Comparison of ENCODE assay signal across 13 cellular contexts in genomic region chr14:99566009-99566389, GRCh38. TPM values are rescaled to one million over a fixed set of nuclear protein-coding genes. Genes with fewer than 3 reads are reported as not detected.
DNase-seq lines count a peak whose midpoint lies in the region; ATAC-seq and TF ChIP-seq lines count a peak whose summit lies in the region.
"Had no signal": no experiment of that assay in that cellular context is flagged by ENCODE, and none has a peak within 500 bp of the region (broad histone marks: within the 10 kb centered on the region; RNA-seq: fewer than 3 reads in every experiment).

No MANE protein-coding gene starts in this region.

- ATAC-seq in RWPE2 (ENCODE audit: low read depth) (peak; percentile 50), foreskin keratinocyte (peak; percentile 39), GM21381 (IDR thresholded peaks at IDR 0.05; ENCODE audit: unreplicated experiment) (no peak), GM21529 (IDR thresholded peaks at IDR 0.05; ENCODE audit: unreplicated experiment) (no peak), GM19035 (IDR thresholded peaks at IDR 0.05; ENCODE audit: unreplicated experiment) (no peak)

- no peak for TF ChIP-seq POLR2A in thyroid gland (IDR thresholded peaks at IDR 0.05)

- H3K27ac Mint-ChIP-seq in activated CD4-positive, alpha-beta memory T cell treated with anti-CD3 and anti-CD28 coated beads for 36 hours, result no peak overlapping the region
- no peak overlapping the region for H3K27ac Mint-ChIP-seq in activated CD4-positive, alpha-beta memory T cell treated with anti-CD3 and anti-CD28 coated beads, Interleukin-2, amount 10 ng/mL, durations not matched to agents 7 days and 5 days
- H3K27ac Mint-ChIP-seq: activated T-helper 2 cell treated with anti-CD3 and anti-CD28 coated beads, Interferon-gamma antibody, Interleukin-2, Interleukin-4, amounts not matched to agents 10 μg/mL and 5 μg/mL and 100 μg/mL, durations not matched to agents 14 hours and 24 hours and 36 hours had no signal

- H3K27ac ChIP-seq in RWPE2 (ENCODE audit: poor library complexity, severe bottlenecking) (peak overlapping the region; percentile 95), foreskin keratinocyte (no peak overlapping the region), thyroid gland (peak overlapping the region; percentile 35 to 84 (median 51))
- H3K27ac ChIP-seq: ovary had no signal

- TF ChIP-seq CTCF in RWPE2 (IDR thresholded peaks at IDR 0.05; ENCODE audit: poor library complexity, severe bottlenecking) (no peak), foreskin keratinocyte (conservative IDR thresholded peaks at IDR 0.05) (no peak), thyroid gland (IDR thresholded peaks at IDR 0.05) (no peak)

- peak; percentile 11 for DNase-seq in activated CD4-positive, alpha-beta memory T cell treated with anti-CD3 and anti-CD28 coated beads for 36 hours
- DNase-seq in activated CD4-positive, alpha-beta memory T cell treated with anti-CD3 and anti-CD28 coated beads, Interleukin-2, amount 10 ng/mL, durations not matched to agents 7 days and 5 days, result no peak
- DNase-seq in RWPE2 (ENCODE audit: low spot score) (no peak), foreskin keratinocyte (no peak), thyroid gland (peak; percentile 88 to 91)
- DNase-seq: activated CD4-positive, alpha-beta T cell treated with anti-CD3 and anti-CD28 coated beads for 1 hour; HFFc6; NCI-H1436 treated with DMSO at 0.1 percent for 48 hours had no signal

- CTCF ChIA-PET in activated CD4-positive, alpha-beta memory T cell treated with anti-CD3 and anti-CD28 coated beads for 36 hours (lab: Charles Lee), result no interaction called here
- CTCF ChIA-PET in activated CD4-positive, alpha-beta memory T cell treated with anti-CD3 and anti-CD28 coated beads, Interleukin-2, amount 10 ng/mL, durations not matched to agents 7 days and 5 days (lab: Charles Lee), result interaction anchor here (0.6 kb wide), 1 partner anchor 88 kb away, joined by 3 read pairs; no protein-coding TSS in a partner anchor

- no peaks in the 10 kb centered on the region for H3K9me3 ChIP-seq in RWPE2 (ENCODE audit: severe bottlenecking)
- H3K9me3 ChIP-seq in thyroid gland, result no peaks in the 10 kb centered on the region
- H3K9me3 ChIP-seq: ovary had no signal

- H3K27me3 ChIP-seq in RWPE2 (ENCODE audit: insufficient read depth, poor library complexity, severe bottlenecking), result no peaks in the 10 kb centered on the region
- no peaks in the 10 kb centered on the region for H3K27me3 ChIP-seq in foreskin keratinocyte
- H3K27me3 ChIP-seq in thyroid gland, result no peaks in the 10 kb centered on the region
- H3K27me3 ChIP-seq: ovary had no signal

- no peaks in the 10 kb centered on the region for H3K9me3 Mint-ChIP-seq in activated CD4-positive, alpha-beta memory T cell treated with anti-CD3 and anti-CD28 coated beads for 36 hours
- H3K9me3 Mint-ChIP-seq in activated CD4-positive, alpha-beta memory T cell treated with anti-CD3 and anti-CD28 coated beads, Interleukin-2, amount 10 ng/mL, durations not matched to agents 7 days and 5 days, result no peaks in the 10 kb centered on the region
- H3K9me3 Mint-ChIP-seq: activated T-helper 2 cell treated with anti-CD3 and anti-CD28 coated beads, Interferon-gamma antibody, Interleukin-2, Interleukin-4, amounts not matched to agents 10 μg/mL and 5 μg/mL and 100 μg/mL, durations not matched to agents 14 hours and 24 hours and 36 hours; HFFc6 had no signal

- H3K27me3 Mint-ChIP-seq in activated CD4-positive, alpha-beta memory T cell treated with anti-CD3 and anti-CD28 coated beads for 36 hours, result no peaks in the 10 kb centered on the region
- H3K27me3 Mint-ChIP-seq in activated CD4-positive, alpha-beta memory T cell treated with anti-CD3 and anti-CD28 coated beads, Interleukin-2, amount 10 ng/mL, durations not matched to agents 7 days and 5 days, result no peaks in the 10 kb centered on the region

- no peaks in the 10 kb centered on the region for H3K36me3 Mint-ChIP-seq in activated CD4-positive, alpha-beta memory T cell treated with anti-CD3 and anti-CD28 coated beads for 36 hours
- no peaks in the 10 kb centered on the region for H3K36me3 Mint-ChIP-seq in activated CD4-positive, alpha-beta memory T cell treated with anti-CD3 and anti-CD28 coated beads, Interleukin-2, amount 10 ng/mL, durations not matched to agents 7 days and 5 days (ENCODE audit: low read depth)

- H3K4me1 ChIP-seq in RWPE2 (ENCODE audit: insufficient read depth, poor library complexity, severe bottlenecking) (peaks cover 84% of the 10 kb centered on the region), foreskin keratinocyte (no peaks in the 10 kb centered on the region), thyroid gland (peaks cover 75 to 88% of the 10 kb centered on the region in 2 donors)

- POLR2A ChIA-PET in activated CD4-positive, alpha-beta memory T cell treated with anti-CD3 and anti-CD28 coated beads for 36 hours (lab: Charles Lee), result no interaction called here
- POLR2A ChIA-PET in activated CD4-positive, alpha-beta memory T cell treated with anti-CD3 and anti-CD28 coated beads, Interleukin-2, amount 10 ng/mL, durations not matched to agents 7 days and 5 days (lab: Charles Lee), result no interaction called here

- 9 to 29% methylated on average over 4 to 7 of the region's 7 CpGs for WGBS in thyroid gland, 2 donors

- peaks cover 2% of the 10 kb centered on the region for H3K4me1 Mint-ChIP-seq in activated CD4-positive, alpha-beta memory T cell treated with anti-CD3 and anti-CD28 coated beads for 36 hours (ENCODE audit: low read depth)
- H3K4me1 Mint-ChIP-seq in activated CD4-positive, alpha-beta memory T cell treated with anti-CD3 and anti-CD28 coated beads, Interleukin-2, amount 10 ng/mL, durations not matched to agents 7 days and 5 days, result no peaks in the 10 kb centered on the region

- H3K4me3 ChIP-seq in RWPE2 (ENCODE audit: severe bottlenecking), result no peak overlapping the region
- H3K4me3 ChIP-seq in thyroid gland (replicated peaks in 1 of 3), result no peak overlapping the region
- H3K4me3 ChIP-seq: ovary had no signal

- intact Hi-C loops in activated CD4-positive, alpha-beta memory T cell treated with anti-CD3 and anti-CD28 coated beads for 36 hours (cut with micrococcal nuclease), result no loop called here
- intact Hi-C loops in thyroid gland (cut with DNase I), result no loop called here

- no peak overlapping the region for H3K4me3 Mint-ChIP-seq in activated CD4-positive, alpha-beta memory T cell treated with anti-CD3 and anti-CD28 coated beads for 36 hours
- H3K4me3 Mint-ChIP-seq in activated CD4-positive, alpha-beta memory T cell treated with anti-CD3 and anti-CD28 coated beads, Interleukin-2, amount 10 ng/mL, durations not matched to agents 7 days and 5 days, result no peak overlapping the region
- H3K4me3 Mint-ChIP-seq: HFFc6 had no signal

- H3K36me3 ChIP-seq in RWPE2 (ENCODE audit: low read depth) (no peaks in the 10 kb centered on the region), thyroid gland (no peaks in the 10 kb centered on the region)
- H3K36me3 ChIP-seq: ovary had no signal

RNA-seq across cellular contexts. Expression of gene CCDC85C, which starts 38.0 kb away (rescaled TPM):
- 10 to 100 TPM; 10.7 to 12.3 TPM for total RNA-seq in activated CD4-positive, alpha-beta memory T cell treated with anti-CD3 and anti-CD28 coated beads for 36 hours
- 10 to 100 TPM; 10.2 to 11.7 TPM for total RNA-seq in activated CD4-positive, alpha-beta memory T cell treated with anti-CD3 and anti-CD28 coated beads, Interleukin-2, amount 10 ng/mL, durations not matched to agents 7 days and 5 days
- 51.9 and 65.2 TPM in 2 replicates for total RNA-seq in foreskin keratinocyte
- polyA plus RNA-seq in foreskin keratinocyte, result 26.0 and 35.4 TPM in 2 replicates
- 10 to 100 TPM in 3 of 4 donors, 1 to 10 TPM in 1; 8.6 to 28.3 (median 17.3) TPM for total RNA-seq in thyroid gland

Comparison
In these comparisons a context has a peak if more than half of its experiments do, and no peak if none do; other contexts are left out.
1. DNase-seq: peak in activated CD4-positive, alpha-beta memory T cell treated with anti-CD3 and anti-CD28 coated beads for 36 hours (single experiment) and thyroid gland (2 of 2); none in activated CD4-positive, alpha-beta memory T cell treated with anti-CD3 and anti-CD28 coated beads, Interleukin-2, amount 10 ng/mL, durations not matched to agents 7 days and 5 days (single experiment), RWPE2 (single experiment) and foreskin keratinocyte (0 of 2).
2. ATAC-seq: peak in RWPE2 (single experiment) and foreskin keratinocyte (single experiment); none in GM21381 (single experiment), GM21529 (single experiment) and GM19035 (single experiment).